In the genomic region with DNA sequence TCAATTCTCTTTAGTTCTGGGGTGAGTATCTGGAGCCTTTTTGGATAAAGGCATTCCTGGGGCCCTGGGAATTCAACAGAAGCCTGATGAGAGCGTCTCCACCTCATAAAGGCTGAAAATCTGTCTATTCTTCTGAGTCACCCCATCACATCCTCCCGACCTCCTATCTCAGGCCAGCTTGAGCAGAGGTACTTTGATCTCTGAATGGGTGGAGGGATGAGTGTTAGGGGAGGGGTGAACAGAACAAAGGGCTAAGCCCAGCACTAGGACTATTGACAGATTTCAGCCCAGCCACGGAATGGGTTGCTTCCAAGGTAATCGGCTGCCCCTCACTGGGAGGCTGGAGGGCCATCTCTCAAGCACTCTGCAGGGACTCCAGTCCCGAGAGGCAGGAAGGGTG, we compare ENCODE assay signal across 16 cellular contexts. TPM values are rescaled to one million over a fixed set of nuclear protein-coding genes. Genes with fewer than 3 reads are reported as not detected.
DNase-seq lines count a peak whose midpoint lies in the region; ATAC-seq, FAIRE-seq and TF ChIP-seq lines count a peak whose summit lies in the region.
"Had no signal": no experiment of that assay in that cellular context is flagged by ENCODE, and none has a peak within 500 bp of the region (broad histone marks: within the 10 kb centered on the region; RNA-seq: fewer than 3 reads in every experiment).

No MANE protein-coding gene starts in this region.

- H3K9me1 ChIP-seq in IMR-90 (ENCODE audit: insufficient read depth, low read length), result peaks cover 15% of the 10 kb centered on the region; the same call in 1 of the 2 replicates

- no peak overlapping the region for H3K9ac ChIP-seq in IMR-90 (ENCODE audit: low read depth, low read length)
- no peak overlapping the region for H3K9ac ChIP-seq in GM12878 (ENCODE audit: control insufficient read depth, insufficient read depth, low read length)

- H4K91ac ChIP-seq in IMR-90 (ENCODE audit: insufficient read depth, low read depth, low read length), result 0 out of 2 replicates have a peak overlapping the region, but pooled peaks have one; percentile 15

- H4K5ac ChIP-seq in IMR-90 (ENCODE audit: low read depth, low read length), result no peak overlapping the region

- peak overlapping the region; percentile 70 for H2AK5ac ChIP-seq in IMR-90 (ENCODE audit: low read depth, low read length)

- H3K36me3 Mint-ChIP-seq in nephron progenitor cell (ENCODE audit: low read depth), result no peaks in the 10 kb centered on the region
- H3K36me3 Mint-ChIP-seq: CD14-positive monocyte; naive thymus-derived CD8-positive, alpha-beta T cell had no signal

- H3K27ac Mint-ChIP-seq in nephron progenitor cell, result peak overlapping the region; percentile 66
- H3K27ac Mint-ChIP-seq: naive thymus-derived CD8-positive, alpha-beta T cell had no signal

- intact Hi-C loops in IMR-90 (cut with micrococcal nuclease), result no loop called here
- intact Hi-C loops in GM12878 (cut with micrococcal nuclease; ENCODE audit: unreplicated experiment), result no loop called here

- TF ChIP-seq CTCF in IMR-90 (conservative IDR thresholded peaks at IDR 0.05; ENCODE audit: low read depth, low read length) (no peak), GM12878 (IDR thresholded peaks at IDR 0.05 in 2 of 3, conservative IDR thresholded peaks at IDR 0.05 in 1 of 3; ENCODE audit: control insufficient read depth in 2 of 3, extremely low read depth in 1 of 3, insufficient read depth in 1 of 3, low read depth in 3 of 3, low read length in 3 of 3) (no peak), nephron progenitor cell (IDR thresholded peaks at IDR 0.05) (no peak)

- H2BK20ac ChIP-seq in IMR-90 (ENCODE audit: low read depth, low read length), result peak overlapping the region; percentile 74; the same call in 1 of the 2 replicates

- peak overlapping the region; percentile 41 for H3K4ac ChIP-seq in IMR-90 (ENCODE audit: low read depth, low read length)

- SMC1A ChIA-PET in GM12878 (lab: Charles Lee; ENCODE audit: uncharacterized antibody, unreplicated experiment), result interaction anchor here (0.5 kb wide), 1 partner anchor 64 kb away, joined by 3 read pairs; no protein-coding TSS in a partner anchor

- no TSS peak for BruUV-seq in IMR-90 (replicated peaks; lab: Mats Ljungman, UMichigan)
- BruUV-seq in GM12878 (replicated peaks; lab: Mats Ljungman, UMichigan), result no TSS peak

- no peak for TF ChIP-seq EP300 in GM12878 (IDR thresholded peaks at IDR 0.05; ENCODE audit: borderline replicate concordance in 1 of 2, control insufficient read depth in 1 of 2, low read depth in 2 of 2, low read length in 2 of 2)

- peak overlapping the region; percentile 48 for H3K4me3 Mint-ChIP-seq in nephron progenitor cell
- H3K4me3 Mint-ChIP-seq: CD14-positive monocyte had no signal

- peaks cover 51% of the 10 kb centered on the region for H3K4me1 Mint-ChIP-seq in nephron progenitor cell

- H3K4me1 ChIP-seq in IMR-90 (ENCODE audit: control insufficient read depth, insufficient read depth, low read length) (peaks cover 22% of the 10 kb centered on the region), GM12878 (ENCODE audit: control insufficient read depth, insufficient read depth, low read length) (peaks cover 6% of the 10 kb centered on the region; the same call in 1 of the 2 replicates)

- no peak overlapping the region; the same call in 1 of the 2 replicates for H3K18ac ChIP-seq in IMR-90 (ENCODE audit: low read depth, low read length)

- H4K8ac ChIP-seq in IMR-90 (ENCODE audit: low read depth in 2 of 2, low read length in 2 of 2), result peak overlapping the region; percentile 50 to 52; a peak in 2 of 4 replicates

- 0 out of 2 replicates have a peak overlapping the region, but pooled peaks have one; percentile 26 for H3K23ac ChIP-seq in IMR-90 (ENCODE audit: low read depth, low read length)

- RAD21 ChIA-PET in GM12878 (lab: Charles Lee; ENCODE audit: unreplicated experiment), result no interaction called here

- H3K14ac ChIP-seq in IMR-90 (replicated peaks; ENCODE audit: low read depth, low read length), result 0 out of 2 replicates have a peak overlapping the region, but pooled peaks have one; percentile 13

- WGBS in IMR-90 (ENCODE audit: extremely low coverage in 2 of 2, insufficient read length in 1 of 2), 2 experiments, result no CpG with 5 or more reads among the region's 5 CpGs
- WGBS in GM12878 (ENCODE audit: insufficient coverage, insufficient replicate concordance, low lambda C conversion rate, missing lambda C conversion rate), result 25% methylated on average over 5 of the region's 5 CpGs

- H3K27me3 Mint-ChIP-seq in nephron progenitor cell (ENCODE audit: low read depth, poor library complexity), result peaks cover 9% of the 10 kb centered on the region
- H3K27me3 Mint-ChIP-seq: naive thymus-derived CD8-positive, alpha-beta T cell had no signal

- H4K20me1 ChIP-seq in IMR-90 (ENCODE audit: insufficient read depth, low read length), result no peaks in the 10 kb centered on the region
- no peaks in the 10 kb centered on the region for H4K20me1 ChIP-seq in GM12878 (ENCODE audit: control insufficient read depth, insufficient read depth)

- FAIRE-seq in GM12878 (lab: Jason Lieb, UNC), result no peak
- FAIRE-seq: islet of Langerhans had no signal

- in situ Hi-C loops in IMR-90 (cut with MboI; ENCODE audit: low sequenced_read_pairs) (no loop called here), GM12878 (cut with MboI) (no loop called here)

- CTCF ChIA-PET in IMR-90 (lab: Yijun Ruan, JAX), result interaction anchor here (1.2 to 2.0 kb wide), 2 partner anchors 10 to 60 kb away, joined by 4 read pairs; no protein-coding TSS in a partner anchor
- CTCF ChIA-PET in GM12878 (lab: Yijun Ruan, JAX), result interaction anchor here (0.9 to 1.1 kb wide), 3 partner anchors 12 to 91 kb away, joined by 3 read pairs; no protein-coding TSS in a partner anchor

- 0 out of 2 replicates have a peak, but pooled peaks have one; percentile 27 for ATAC-seq in IMR-90 (ENCODE audit: low read depth)
- ATAC-seq in GM12878, result peak; percentile 8; the same call in 1 of the 3 replicates
- ATAC-seq in GM18511 (IDR thresholded peaks at IDR 0.05; ENCODE audit: unreplicated experiment), result no peak
- ATAC-seq in GM21786 (IDR thresholded peaks at IDR 0.05; ENCODE audit: unreplicated experiment), result no peak
- ATAC-seq: naive thymus-derived CD8-positive, alpha-beta T cell had no signal

- no peaks in the 10 kb centered on the region for H3K79me2 ChIP-seq in GM12878 (ENCODE audit: control insufficient read depth, insufficient read depth, low read length)

- H2AK9ac ChIP-seq in IMR-90 (replicated peaks; ENCODE audit: low read depth, low read length, poor library complexity), result peak overlapping the region; percentile 62

- dilution Hi-C loops in IMR-90 (cut with HindIII; ENCODE audit: low sequenced_read_pairs, unreplicated experiment), result no loop called here

- H2BK15ac ChIP-seq in IMR-90 (ENCODE audit: low read depth, low read length), result peak overlapping the region; percentile 59; the same call in 2 of the 3 replicates

- no peak overlapping the region for H3K27ac ChIP-seq in IMR-90 (ENCODE audit: insufficient read depth, low read length)
- no peak overlapping the region for H3K27ac ChIP-seq in GM12878 (ENCODE audit: control insufficient read depth, insufficient read depth)

- H3K4me2 ChIP-seq in IMR-90 (ENCODE audit: low read depth, low read length) (no peak overlapping the region), GM12878 (ENCODE audit: control insufficient read depth, insufficient read depth) (no peak overlapping the region)

- H2BK120ac ChIP-seq in IMR-90 (ENCODE audit: low read depth, low read length), result peak overlapping the region; percentile 53; the same call in 1 of the 2 replicates

- H3K4me3 ChIP-seq in IMR-90 (ENCODE audit: insufficient read depth, low read depth, low read length), result no peak overlapping the region
- no peak overlapping the region for H3K4me3 ChIP-seq in GM12878
- H3K4me3 ChIP-seq: esophagus squamous epithelium had no signal

- H2AFZ ChIP-seq in IMR-90 (replicated peaks; ENCODE audit: low read length, poor library complexity), result peak overlapping the region; percentile 77
- no peak overlapping the region for H2AFZ ChIP-seq in GM12878 (ENCODE audit: control insufficient read depth, low read depth, low read length)

- no peaks in the 10 kb centered on the region for H3K79me1 ChIP-seq in IMR-90 (ENCODE audit: low read depth in 1 of 2, low read length in 2 of 2)

- no peaks in the 10 kb centered on the region for H3K9me3 ChIP-seq in IMR-90 (ENCODE audit: control insufficient read depth, insufficient read depth, low read length)
- H3K9me3 ChIP-seq in GM12878 (replicated peaks; ENCODE audit: control insufficient read depth, insufficient read depth, low read length), result no peaks in the 10 kb centered on the region
- H3K9me3 ChIP-seq: esophagus squamous epithelium had no signal

- H3K36me3 ChIP-seq in IMR-90 (ENCODE audit: control insufficient read depth, insufficient read depth, low read length) (no peaks in the 10 kb centered on the region), GM12878 (ENCODE audit: control insufficient read depth in 2 of 2, insufficient read depth in 2 of 2, low read length in 1 of 2) (no peaks in the 10 kb centered on the region)
- H3K36me3 ChIP-seq: esophagus squamous epithelium had no signal

- H2BK5ac ChIP-seq in IMR-90 (ENCODE audit: low read depth, low read length, poor library complexity, severe bottlenecking), result no peak overlapping the region

- H3K27me3 ChIP-seq in IMR-90 (ENCODE audit: control insufficient read depth, insufficient read depth, low read length), result no peaks in the 10 kb centered on the region; the same call in 1 of the 2 replicates
- no peaks in the 10 kb centered on the region; a peak in 2 of 4 replicates for H3K27me3 ChIP-seq in GM12878 (replicated peaks in 1 of 2; ENCODE audit: control insufficient read depth in 2 of 2, insufficient read depth in 2 of 2, low read length in 1 of 2)

- TF ChIP-seq RAD21 in IMR-90 (IDR thresholded peaks at IDR 0.05; ENCODE audit: low read length) (no peak), GM12878 (IDR thresholded peaks at IDR 0.05; ENCODE audit: insufficient read depth, low read depth, low read length) (no peak)

- H3K9me3 Mint-ChIP-seq in nephron progenitor cell, result no peaks in the 10 kb centered on the region
- H3K9me3 Mint-ChIP-seq: CD14-positive monocyte; naive thymus-derived CD8-positive, alpha-beta T cell had no signal

- no peak for TF ChIP-seq POLR2A in IMR-90 (IDR thresholded peaks at IDR 0.05; ENCODE audit: low read depth, low read length)
- no peak for TF ChIP-seq POLR2A in GM12878 (IDR thresholded peaks at IDR 0.05; ENCODE audit: low read depth, low read length)

- POLR2A ChIA-PET in IMR-90 (lab: Charles Lee; ENCODE audit: unreplicated experiment), result no interaction called here
- POLR2A ChIA-PET in GM12878 (lab: Charles Lee), result no interaction called here

- DNase-seq in Daoy (ENCODE audit: low read depth), result peak; percentile 44
- DNase-seq in IMR-90, result peak; percentile 20
- DNase-seq in GM12878 (ENCODE audit: low read depth, low spot score), result no peak
- DNase-seq in nephron progenitor cell, result no peak
- DNase-seq in cerebellar nuclear complex (lab: John Stamatoyannopoulos, UW), result no peak
- no peak for DNase-seq in AG20443 (ENCODE audit: low spot score)
- DNase-seq: activated naive CD4-positive, alpha-beta T cell treated with Interleukin-2 at 50 U/mL for 16 hours; esophagus squamous epithelium; naive thymus-derived CD8-positive, alpha-beta T cell; NCI-H1930; stimulated activated CD8-positive, alpha-beta memory T cell treated with anti-CD3 and anti-CD28 coated beads, Interleukin-4, amount 100 ng/mL, for 48 hours had no signal

- no peak overlapping the region for H3K56ac ChIP-seq in IMR-90 (ENCODE audit: extremely low read depth, insufficient read depth, low read length)

RNA-seq across cellular contexts. Expression of a gene that starts 2.5 kb away (rescaled TPM):
- not detected in 2 replicates for total RNA-seq in Daoy (2014; rRNA removed; shearing (Covaris generic))
- total RNA-seq in IMR-90 (2012; rRNA removed) (not detected in 2 replicates), GM12878 (2014; rRNA removed) (0.05 and 0.06 TPM in 2 replicates), GM12878 (2014; rRNA removed; fragmentation: Illumina TruSeq; extraction: Trizol) (not detected in 2 replicates), GM12878 (2021) (not detected in 2 replicates)
- polyA plus RNA-seq in IMR-90 (2012; rRNA removed) (not detected in 2 replicates), GM12878 (2011; rRNA removed) (not detected in 2 replicates), GM12878 (2014; fragmentation: Illumina TruSeq; extraction: Trizol) (0.10 TPM in 1 of 2 replicates, not detected in the other), GM12878 (2014; fragmentation: Nextera tagmentation; extraction: Ambion mirVana) (not detected), GM12878 (2014; rRNA removed) (0.10 and 0.13 TPM in 2 replicates), GM12878 (2016; fragmentation: Nextera tagmentation; extraction: Ambion mirVana) (not detected)
- not detected in 2 replicates for polyA plus RNA-seq in IMR-90 (2012; cell fraction: cytosol; rRNA removed)
- not detected in 2 replicates for polyA plus RNA-seq in IMR-90 (2012; cell fraction: nucleus; rRNA removed; ENCODE audit: low replicate concordance)
- total RNA-seq in GM12878 (2013; cell fraction: nucleolus; rRNA removed), result not detected in 2 replicates
- polyA plus RNA-seq in GM12878 (2011; ENCODE audit: low read depth), result not detected
- polyA plus RNA-seq in GM12878 (2011; cell fraction: cytosol; rRNA removed), result 0.04 TPM in 1 of 2 replicates, not detected in the other
- 0.09 TPM in 1 of 2 replicates, not detected in the other for polyA plus RNA-seq in GM12878 (2011; cell fraction: nucleus; rRNA removed)
- polyA plus RNA-seq in GM12878 (2012), result not detected in 2 replicates
- polyA minus RNA-seq in GM12878 (2011; rRNA and poly(A)+ RNA removed), result not detected in 2 replicates
- not detected in 2 replicates for polyA minus RNA-seq in GM12878 (2011; cell fraction: cytosol; rRNA and poly(A)+ RNA removed)
- not detected in 2 replicates for polyA minus RNA-seq in GM12878 (2011; cell fraction: nucleus; rRNA and poly(A)+ RNA removed)
- total RNA-seq: cerebellum; esophagus squamous epithelium; naive thymus-derived CD8-positive, alpha-beta T cell had no signal
- polyA plus RNA-seq: naive thymus-derived CD8-positive, alpha-beta T cell had no signal

RNA-seq across cellular contexts. Expression of a gene that starts 8.4 kb away (rescaled TPM):
- not detected in 2 replicates for total RNA-seq in Daoy (2014; rRNA removed; shearing (Covaris generic))
- 0.28 TPM in 1 of 2 replicates, not detected in the other for total RNA-seq in IMR-90 (2012; rRNA removed)
- polyA plus RNA-seq in IMR-90 (2012; rRNA removed), result 0.17 TPM in 1 of 2 replicates, not detected in the other
- 0.25 TPM in 1 of 2 replicates, not detected in the other for polyA plus RNA-seq in IMR-90 (2012; cell fraction: cytosol; rRNA removed)
- polyA plus RNA-seq in IMR-90 (2012; cell fraction: nucleus; rRNA removed; ENCODE audit: low replicate concordance), result 0.86 and 1.1 TPM in 2 replicates
- total RNA-seq in GM12878 (2013; cell fraction: nucleolus; rRNA removed), result 0.44 and 0.84 TPM in 2 replicates
- 0.34 and 0.38 TPM in 2 replicates for total RNA-seq in GM12878 (2014; rRNA removed)
- total RNA-seq in GM12878 (2014; rRNA removed; fragmentation: Illumina TruSeq; extraction: Trizol), result 0.09 and 0.22 TPM in 2 replicates
- 0.24 and 0.44 TPM in 2 replicates for total RNA-seq in GM12878 (2021)
- polyA plus RNA-seq in GM12878 (2011; ENCODE audit: low read depth), result 0.37 TPM
- 0.29 and 0.77 TPM in 2 replicates for polyA plus RNA-seq in GM12878 (2011; rRNA removed)
- 0.43 and 0.80 TPM in 2 replicates for polyA plus RNA-seq in GM12878 (2011; cell fraction: cytosol; rRNA removed)
- 2.4 and 4.3 TPM in 2 replicates for polyA plus RNA-seq in GM12878 (2011; cell fraction: nucleus; rRNA removed)
- polyA plus RNA-seq in GM12878 (2012), result 0.20 and 0.79 TPM in 2 replicates
- 0.19 and 0.21 TPM in 2 replicates for polyA plus RNA-seq in GM12878 (2014; fragmentation: Illumina TruSeq; extraction: Trizol)
- under 1 TPM; 0.10 to 0.26 TPM for polyA plus RNA-seq in GM12878 (2014; fragmentation: Nextera tagmentation; extraction: Ambion mirVana)
- polyA plus RNA-seq in GM12878 (2014; rRNA removed), result 0.44 and 0.65 TPM in 2 replicates
- polyA plus RNA-seq in GM12878 (2016; fragmentation: Nextera tagmentation; extraction: Ambion mirVana), result 1 to 10 TPM; 1.2 to 1.7 TPM
- 0.21 TPM in 1 of 2 replicates, not detected in the other for polyA minus RNA-seq in GM12878 (2011; rRNA and poly(A)+ RNA removed)
- not detected in 2 replicates for polyA minus RNA-seq in GM12878 (2011; cell fraction: cytosol; rRNA and poly(A)+ RNA removed)
- 0.12 TPM in 1 of 2 replicates, not detected in the other for polyA minus RNA-seq in GM12878 (2011; cell fraction: nucleus; rRNA and poly(A)+ RNA removed)
- total RNA-seq: naive thymus-derived CD8-positive, alpha-beta T cell had no signal
- polyA plus RNA-seq: naive thymus-derived CD8-positive, alpha-beta T cell had no signal

RNA-seq across cellular contexts. Expression of a gene that starts 50.6 kb away (rescaled TPM):
- total RNA-seq in Daoy (2014; rRNA removed; shearing (Covaris generic)), result 0.89 and 2.7 TPM in 2 replicates
- total RNA-seq in IMR-90 (2012; rRNA removed) (under 0.01 and 0.36 TPM in 2 replicates), GM12878 (2014; rRNA removed) (not detected in 2 replicates), GM12878 (2014; rRNA removed; fragmentation: Illumina TruSeq; extraction: Trizol) (not detected in 2 replicates), GM12878 (2021) (not detected in 2 replicates)
- polyA plus RNA-seq in IMR-90 (2012; rRNA removed) (0.56 and 0.66 TPM in 2 replicates), GM12878 (2011; rRNA removed) (not detected in 2 replicates), GM12878 (2014; fragmentation: Illumina TruSeq; extraction: Trizol) (not detected in 2 replicates), GM12878 (2014; fragmentation: Nextera tagmentation; extraction: Ambion mirVana) (not detected), GM12878 (2014; rRNA removed) (not detected in 2 replicates), GM12878 (2016; fragmentation: Nextera tagmentation; extraction: Ambion mirVana) (not detected)
- 0.38 and 1.4 TPM in 2 replicates for polyA plus RNA-seq in IMR-90 (2012; cell fraction: cytosol; rRNA removed)
- 0.35 and 0.48 TPM in 2 replicates for polyA plus RNA-seq in IMR-90 (2012; cell fraction: nucleus; rRNA removed; ENCODE audit: low replicate concordance)
- not detected in 2 replicates for total RNA-seq in GM12878 (2013; cell fraction: nucleolus; rRNA removed)
- not detected for polyA plus RNA-seq in GM12878 (2011; ENCODE audit: low read depth)
- 0.07 TPM in 1 of 2 replicates, not detected in the other for polyA plus RNA-seq in GM12878 (2011; cell fraction: cytosol; rRNA removed)
- 0.20 TPM in 1 of 2 replicates, not detected in the other for polyA plus RNA-seq in GM12878 (2011; cell fraction: nucleus; rRNA removed)
- polyA plus RNA-seq in GM12878 (2012), result 0.07 TPM in 1 of 2 replicates, not detected in the other
- not detected in 2 replicates for polyA minus RNA-seq in GM12878 (2011; rRNA and poly(A)+ RNA removed)
- not detected in 2 replicates for polyA minus RNA-seq in GM12878 (2011; cell fraction: cytosol; rRNA and poly(A)+ RNA removed)
- 0.38 TPM in 1 of 2 replicates, not detected in the other for polyA minus RNA-seq in GM12878 (2011; cell fraction: nucleus; rRNA and poly(A)+ RNA removed)
- total RNA-seq: naive thymus-derived CD8-positive, alpha-beta T cell had no signal
- polyA plus RNA-seq: naive thymus-derived CD8-positive, alpha-beta T cell had no signal

RNA-seq across cellular contexts. Expression of a gene that starts 51.4 kb away (rescaled TPM):
- not detected in 2 replicates for total RNA-seq in Daoy (2014; rRNA removed; shearing (Covaris generic))
- not detected in 2 replicates for total RNA-seq in IMR-90 (2012; rRNA removed)
- not detected in 2 replicates for polyA plus RNA-seq in IMR-90 (2012; rRNA removed)
- polyA plus RNA-seq in IMR-90 (2012; cell fraction: cytosol; rRNA removed), result not detected in 2 replicates
- polyA plus RNA-seq in IMR-90 (2012; cell fraction: nucleus; rRNA removed; ENCODE audit: low replicate concordance), result not detected in 2 replicates
- 3.7 and 5.3 TPM in 2 replicates for total RNA-seq in GM12878 (2013; cell fraction: nucleolus; rRNA removed)
- 1.4 and 2.5 TPM in 2 replicates for total RNA-seq in GM12878 (2014; rRNA removed)
- total RNA-seq in GM12878 (2014; rRNA removed; fragmentation: Illumina TruSeq; extraction: Trizol), result 0.89 and 1.0 TPM in 2 replicates
- 1.1 and 2.1 TPM in 2 replicates for total RNA-seq in GM12878 (2021)
- 0.21 TPM for polyA plus RNA-seq in GM12878 (2011; ENCODE audit: low read depth)
- polyA plus RNA-seq in GM12878 (2011; rRNA removed), result 0.23 and 0.39 TPM in 2 replicates
- polyA plus RNA-seq in GM12878 (2011; cell fraction: cytosol; rRNA removed), result 0.32 and 0.43 TPM in 2 replicates
- 2.1 and 2.4 TPM in 2 replicates for polyA plus RNA-seq in GM12878 (2011; cell fraction: nucleus; rRNA removed)
- polyA plus RNA-seq in GM12878 (2012), result 0.65 and 1.1 TPM in 2 replicates
- 0.43 and 0.63 TPM in 2 replicates for polyA plus RNA-seq in GM12878 (2014; fragmentation: Illumina TruSeq; extraction: Trizol)
- under 1 TPM; 0.02 to 0.27 TPM for polyA plus RNA-seq in GM12878 (2014; fragmentation: Nextera tagmentation; extraction: Ambion mirVana)
- polyA plus RNA-seq in GM12878 (2014; rRNA removed), result 1.0 and 1.3 TPM in 2 replicates
- under 1 TPM; 0.32 to 0.96 TPM for polyA plus RNA-seq in GM12878 (2016; fragmentation: Nextera tagmentation; extraction: Ambion mirVana)
- 0.73 and 1.8 TPM in 2 replicates for polyA minus RNA-seq in GM12878 (2011; rRNA and poly(A)+ RNA removed)
- polyA minus RNA-seq in GM12878 (2011; cell fraction: cytosol; rRNA and poly(A)+ RNA removed), result 1.2 TPM in 1 of 2 replicates, not detected in the other
- polyA minus RNA-seq in GM12878 (2011; cell fraction: nucleus; rRNA and poly(A)+ RNA removed), result 1.7 and 2.7 TPM in 2 replicates

Comparison
In these comparisons a context has a peak if more than half of its experiments do, and no peak if none do; other contexts are left out.
1. DNase-seq: peak in Daoy (single experiment) and IMR-90 (single experiment); none in GM12878 (single experiment), nephron progenitor cell (single experiment), cerebellar nuclear complex (0 of 2) and AG20443 (single experiment).
2. ATAC-seq: peak in IMR-90 (single experiment) and GM12878 (single experiment); none in GM18511 (single experiment) and GM21786 (single experiment).